Comparison of ENCODE assay signal across 1 cellular context in the genomic region with DNA sequence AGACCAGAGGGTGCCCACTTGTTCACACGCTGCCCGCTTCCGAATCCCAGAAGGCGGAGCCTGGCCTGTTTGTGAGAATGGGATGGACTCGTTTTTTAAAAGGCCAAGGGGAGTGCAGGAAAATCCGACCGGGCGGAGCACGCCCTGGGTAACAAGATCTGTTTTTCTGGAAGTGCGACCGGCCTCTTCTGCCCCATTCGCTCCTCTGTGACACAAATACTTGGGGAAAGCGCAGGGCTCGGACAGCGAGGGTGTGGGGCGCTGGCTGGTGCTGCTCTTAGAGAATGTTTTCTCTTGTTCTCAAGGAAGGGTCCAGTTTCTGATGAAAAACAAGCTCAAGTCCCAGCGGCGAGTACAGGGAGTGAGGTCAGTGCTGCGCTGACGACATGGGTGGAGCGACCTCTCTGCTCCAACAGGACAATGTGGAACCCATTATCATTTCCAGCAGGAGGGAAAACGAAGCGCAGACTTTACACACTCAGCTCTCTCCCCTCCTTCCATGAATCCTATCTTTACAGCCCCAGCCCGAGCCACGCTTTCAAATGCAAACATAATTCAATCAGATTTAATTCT.
A peak's percentile ranks its signal among the peaks of the same experiment; 100 is the strongest.
TF ChIP-seq lines count a peak whose summit lies in the region.

No MANE protein-coding gene starts in this region.

TF ChIP-seq in K562, 482 proteins besides CTCF, POLR2A, EP300 and RAD21 (continued from another document):
- TF ChIP-seq E2F6 (IDR thresholded peaks at IDR 0.05; ENCODE audit: borderline replicate concordance in 1 of 2, extremely low read depth in 1 of 2, insufficient read depth in 1 of 2, insufficient read length in 1 of 2, low read depth in 1 of 2, low read length in 1 of 2, poor library complexity in 1 of 2, severe bottlenecking in 1 of 2) (peak in 1 of 2 experiments; percentile 44), CBFA2T3 (IDR thresholded peaks at IDR 0.05) (peak; percentile 35; the same call in 1 of the 2 replicates), PURB (CRISPR knock-in tag; IDR thresholded peaks at IDR 0.05; ENCODE audit: low read depth) (no peak), EWSR1 (IDR thresholded peaks at IDR 0.05; ENCODE audit: borderline replicate concordance, low read depth, partially characterized antibody) (no peak), SP1 (CRISPR knock-in tag; IDR thresholded peaks at IDR 0.05) (no peak), PPARD (CRISPR knock-in tag; IDR thresholded peaks at IDR 0.05) (no peak), ATF7 (IDR thresholded peaks at IDR 0.05) (0 out of 2 replicates have a peak, but pooled peaks have one; percentile 32), TAL1 (IDR thresholded peaks at IDR 0.05) (no peak), KLF16 (IDR thresholded peaks at IDR 0.05) (no peak), POU5F1 (IDR thresholded peaks at IDR 0.05; ENCODE audit: borderline replicate concordance, low read depth, low read length, partially characterized antibody) (no peak), SIX5 (IDR thresholded peaks at IDR 0.05; ENCODE audit: borderline replicate concordance in 1 of 2, insufficient read depth in 1 of 2, low read depth in 1 of 2, low read length in 2 of 2) (no peak)
- TF ChIP-seq, protein P1, sequence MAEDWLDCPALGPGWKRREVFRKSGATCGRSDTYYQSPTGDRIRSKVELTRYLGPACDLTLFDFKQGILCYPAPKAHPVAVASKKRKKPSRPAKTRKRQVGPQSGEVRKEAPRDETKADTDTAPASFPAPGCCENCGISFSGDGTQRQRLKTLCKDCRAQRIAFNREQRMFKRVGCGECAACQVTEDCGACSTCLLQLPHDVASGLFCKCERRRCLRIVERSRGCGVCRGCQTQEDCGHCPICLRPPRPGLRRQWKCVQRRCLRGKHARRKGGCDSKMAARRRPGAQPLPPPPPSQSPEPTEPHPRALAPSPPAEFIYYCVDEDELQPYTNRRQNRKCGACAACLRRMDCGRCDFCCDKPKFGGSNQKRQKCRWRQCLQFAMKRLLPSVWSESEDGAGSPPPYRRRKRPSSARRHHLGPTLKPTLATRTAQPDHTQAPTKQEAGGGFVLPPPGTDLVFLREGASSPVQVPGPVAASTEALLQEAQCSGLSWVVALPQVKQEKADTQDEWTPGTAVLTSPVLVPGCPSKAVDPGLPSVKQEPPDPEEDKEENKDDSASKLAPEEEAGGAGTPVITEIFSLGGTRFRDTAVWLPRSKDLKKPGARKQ (CRISPR knock-in tag; IDR thresholded peaks at IDR 0.05) = peak; percentile 74; the same call in 1 of the 2 replicates
- TF ChIP-seq, protein P2, sequence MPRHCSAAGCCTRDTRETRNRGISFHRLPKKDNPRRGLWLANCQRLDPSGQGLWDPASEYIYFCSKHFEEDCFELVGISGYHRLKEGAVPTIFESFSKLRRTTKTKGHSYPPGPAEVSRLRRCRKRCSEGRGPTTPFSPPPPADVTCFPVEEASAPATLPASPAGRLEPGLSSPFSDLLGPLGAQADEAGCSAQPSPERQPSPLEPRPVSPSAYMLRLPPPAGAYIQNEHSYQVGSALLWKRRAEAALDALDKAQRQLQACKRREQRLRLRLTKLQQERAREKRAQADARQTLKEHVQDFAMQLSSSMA (CRISPR knock-in tag; IDR thresholded peaks at IDR 0.05) = no peak
